In genomic region chr6:53312355-53312754, GRCh38 we compare ENCODE assay signal across 11 cellular contexts. TPM values are rescaled to one million over a fixed set of nuclear protein-coding genes. Genes with fewer than 3 reads are reported as not detected.
DNase-seq lines count a peak whose midpoint lies in the region; ATAC-seq and TF ChIP-seq lines count a peak whose summit lies in the region.
"Had no signal": no experiment of that assay in that cellular context is flagged by ENCODE, and none has a peak within 500 bp of the region (broad histone marks: within the 10 kb centered on the region; RNA-seq: fewer than 3 reads in every experiment).

No MANE protein-coding gene starts in this region.

- no peaks in the 10 kb centered on the region for H3K27me3 ChIP-seq in subcutaneous abdominal adipose tissue (ENCODE audit: control insufficient read depth in 5 of 5, insufficient read depth in 4 of 5, low read length in 5 of 5)
- H3K27me3 ChIP-seq: esophagus squamous epithelium had no signal

- H3K4me1 Mint-ChIP-seq in activated B cell treated with CpG ODN at 0.5 μM for 24 hours, result peaks cover 97% of the 10 kb centered on the region

- peaks cover 6 to 58% (median 44%) of the 10 kb centered on the region in 5 donors for H3K4me1 ChIP-seq in subcutaneous abdominal adipose tissue (ENCODE audit: control insufficient read depth in 5 of 5, insufficient read depth in 5 of 5, low read length in 5 of 5)

- H3K4me3 Mint-ChIP-seq in activated B cell treated with CpG ODN at 0.5 μM for 24 hours, result peak overlapping the region; percentile 15
- H3K4me3 Mint-ChIP-seq: neural crest cell had no signal

- no peak for TF ChIP-seq CTCF in activated B cell treated with CpG ODN at 0.5 μM for 24 hours (IDR thresholded peaks at IDR 0.05)

- H3K36me3 Mint-ChIP-seq in activated naive CD4-positive, alpha-beta T cell treated with anti-CD3 and anti-CD28 coated beads, Interleukin-2, amount 50 U/mL, for 72 hours, result peaks cover 0 to 17% of the 10 kb centered on the region in 2 donors
- H3K36me3 Mint-ChIP-seq in activated B cell treated with CpG ODN at 0.5 μM for 24 hours (ENCODE audit: low read depth), result peaks cover 31% of the 10 kb centered on the region

- H3K27me3 Mint-ChIP-seq in activated B cell treated with CpG ODN at 0.5 μM for 24 hours, result no peaks in the 10 kb centered on the region

- H3K4me3 ChIP-seq in subcutaneous abdominal adipose tissue (ENCODE audit: low read depth in 1 of 5, low read length in 5 of 5), result no peak overlapping the region
- H3K4me3 ChIP-seq: esophagus squamous epithelium had no signal

- H3K9me3 ChIP-seq in subcutaneous abdominal adipose tissue (ENCODE audit: control insufficient read depth in 5 of 5, low read length in 5 of 5), result no peaks in the 10 kb centered on the region
- H3K9me3 ChIP-seq: esophagus squamous epithelium had no signal

- H3K36me3 ChIP-seq in subcutaneous abdominal adipose tissue (ENCODE audit: control insufficient read depth in 5 of 5, insufficient read depth in 5 of 5, low read length in 5 of 5), result no peaks in the 10 kb centered on the region
- H3K36me3 ChIP-seq: esophagus squamous epithelium had no signal

- intact Hi-C loops in activated B cell treated with CpG ODN at 0.5 μM for 24 hours (cut with micrococcal nuclease), result no loop called here

- H3K27ac ChIP-seq in subcutaneous abdominal adipose tissue (ENCODE audit: low read depth, low read length), result peak overlapping the region; percentile 63
- H3K27ac ChIP-seq: esophagus squamous epithelium had no signal

- no peak for DNase-seq in activated naive CD4-positive, alpha-beta T cell treated with anti-CD3 and anti-CD28 coated beads, Interleukin-2, amount 50 U/mL, for 72 hours (ENCODE audit: low spot score in 2 of 2)
- no peak for DNase-seq in activated naive CD4-positive, alpha-beta T cell treated with anti-CD3 and anti-CD28 coated beads, Interleukin-2, amount 50 U/mL, for 16 hours
- DNase-seq in activated B cell treated with CpG ODN at 0.5 μM for 24 hours (no peak), NCI-H2107 treated with DMSO at 0.1 percent for 48 hours (lab: John Stamatoyannopoulos, UW; ENCODE audit: unreplicated experiment) (no peak), hepatic stellate cell (ENCODE audit: low spot score) (no peak)
- DNase-seq: activated CD4-positive, alpha-beta T cell treated with anti-CD3 and anti-CD28 coated beads for 4 hours; esophagus squamous epithelium had no signal

- CTCF ChIA-PET in activated B cell treated with CpG ODN at 0.5 μM for 24 hours (lab: Charles Lee), result no interaction called here

- peak overlapping the region in 1 of 2 donors; percentile 69 for H3K27ac Mint-ChIP-seq in activated naive CD4-positive, alpha-beta T cell treated with anti-CD3 and anti-CD28 coated beads, Interleukin-2, amount 50 U/mL, for 72 hours
- peak overlapping the region; percentile 85 for H3K27ac Mint-ChIP-seq in activated B cell treated with CpG ODN at 0.5 μM for 24 hours

- POLR2A ChIA-PET in activated B cell treated with CpG ODN at 0.5 μM for 24 hours (lab: Charles Lee), result interaction anchor here (1.0 kb wide), 1 partner anchor 10 kb away, joined by 3 read pairs; no protein-coding TSS in a partner anchor

- peak; percentile 33 to 64 for ATAC-seq in activated naive CD4-positive, alpha-beta T cell treated with anti-CD3 and anti-CD28 coated beads, Interleukin-2, amount 50 U/mL, for 72 hours
- ATAC-seq in HG03432 (IDR thresholded peaks at IDR 0.05; ENCODE audit: unreplicated experiment) (peak; percentile 56), activated B cell treated with CpG ODN at 0.5 μM for 24 hours (ENCODE audit: low read depth) (peak; percentile 45), GM19328 (IDR thresholded peaks at IDR 0.05; ENCODE audit: unreplicated experiment) (no peak)

- H3K9me3 Mint-ChIP-seq in activated naive CD4-positive, alpha-beta T cell treated with anti-CD3 and anti-CD28 coated beads, Interleukin-2, amount 50 U/mL, for 72 hours, result no peaks in the 10 kb centered on the region
- no peaks in the 10 kb centered on the region for H3K9me3 Mint-ChIP-seq in activated B cell treated with CpG ODN at 0.5 μM for 24 hours
- H3K9me3 Mint-ChIP-seq: neural crest cell had no signal

- H3K9ac ChIP-seq in subcutaneous abdominal adipose tissue (ENCODE audit: low read length in 5 of 5), result peak overlapping the region in 1 of 5 donors; percentile 40

RNA-seq across cellular contexts. Expression of gene ELOVL5, which starts 36.4 kb away (rescaled TPM):
- total RNA-seq in activated naive CD4-positive, alpha-beta T cell treated with anti-CD3 and anti-CD28 coated beads, Interleukin-2, amount 50 U/mL, for 72 hours, result 100 to 1,000 TPM in 1 of 2 donors, 10 to 100 TPM in 1; 84.6 to 134 TPM
- 109 and 127 TPM in 2 replicates for total RNA-seq in activated B cell treated with CpG ODN at 0.5 μM for 24 hours
